In the genomic region with DNA sequence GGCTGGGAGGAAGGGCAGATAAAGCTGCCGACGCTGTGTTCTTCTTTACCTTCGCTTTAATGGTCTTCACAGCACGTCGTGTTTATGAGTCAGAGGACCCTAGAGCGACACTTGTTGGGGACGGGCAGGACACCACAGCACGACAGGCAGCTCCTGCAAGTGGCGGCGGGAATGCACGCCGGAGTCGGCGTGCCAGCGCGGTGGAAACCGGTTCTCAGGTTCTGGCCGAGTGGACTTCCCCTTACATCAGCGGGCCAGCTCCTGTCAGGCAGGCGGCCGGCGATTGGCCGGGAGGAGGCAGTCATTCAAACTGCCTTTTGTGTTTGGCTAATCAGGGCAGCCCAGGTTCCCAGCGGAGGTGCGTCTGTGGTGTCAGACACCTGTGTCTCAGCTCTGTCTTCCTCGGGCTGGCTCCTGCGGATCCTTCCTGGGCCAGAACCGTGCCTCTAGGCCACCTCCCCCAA, we compare ENCODE assay signal across 8 cellular contexts.
DNase-seq lines count a peak whose midpoint lies in the region; ATAC-seq and TF ChIP-seq lines count a peak whose summit lies in the region.

No MANE protein-coding gene starts in this region.

- H3K27ac ChIP-seq in RWPE1 (no peak overlapping the region), ectodermal cell (ENCODE audit: insufficient read depth, low read depth, low read length, poor library complexity, severe bottlenecking) (peak overlapping the region; percentile 76)

- WGBS in ectodermal cell, 2 experiments, result 1% methylated on average over 28 of the region's 28 CpGs

- TF ChIP-seq CTCF in RWPE1 (conservative IDR thresholded peaks at IDR 0.05; ENCODE audit: low read depth), result no peak; the same call in 1 of the 2 replicates

- H3K4me3 ChIP-seq in ectodermal cell (ENCODE audit: insufficient read depth, low read depth, low read length), result peak overlapping the region; percentile 22

- peak overlapping the region; percentile 61 to 82 for H3K4me3 Mint-ChIP-seq in stimulated activated naive CD8-positive, alpha-beta T cell treated with anti-CD3 and anti-CD28 coated beads, Interleukin-15, amount 100 ng/mL, for 72 hours

- peak; percentile 61 for DNase-seq in activated effector memory CD4-positive, alpha-beta T cell treated with anti-CD3 and anti-CD28 coated beads, Interleukin-2, amount 50 U/mL, for 16 hours
- no peak for DNase-seq in activated effector memory CD4-positive, alpha-beta T cell treated with Interleukin-2 at 50 U/mL for 16 hours
- DNase-seq in RWPE1 (ENCODE audit: low spot score), result peak; percentile 20
- DNase-seq in lung microvascular endothelial cell (ENCODE audit: low read depth in 2 of 2), result peak; percentile 48 to 51
- peak; percentile 56 to 69 for DNase-seq in stimulated activated naive CD8-positive, alpha-beta T cell treated with anti-CD3 and anti-CD28 coated beads, Interleukin-15, amount 100 ng/mL, for 72 hours
- DNase-seq in GF-D8 (lab: John Stamatoyannopoulos, UW), result no peak

- H3K9me3 ChIP-seq in ectodermal cell (ENCODE audit: control insufficient read depth, low read length), result no peaks in the 10 kb centered on the region

- peaks cover 87% of the 10 kb centered on the region for H3K27me3 Mint-ChIP-seq in stimulated activated naive CD8-positive, alpha-beta T cell treated with anti-CD3 and anti-CD28 coated beads, Interleukin-15, amount 100 ng/mL, for 72 hours

- CTCF ChIA-PET in RWPE1 (lab: Yijun Ruan, JAX), result interaction anchor here (0.7 kb wide), 1 partner anchor 82 kb away, joined by 4 read pairs; no protein-coding TSS in a partner anchor

- H3K27me3 ChIP-seq in ectodermal cell (ENCODE audit: control insufficient read depth, insufficient read depth, low read length, poor library complexity, severe bottlenecking), result no peaks in the 10 kb centered on the region

- ATAC-seq in HG03159 (IDR thresholded peaks at IDR 0.05; ENCODE audit: unreplicated experiment), result peak; percentile 70
- peak; percentile 90 for ATAC-seq in stimulated activated naive CD8-positive, alpha-beta T cell treated with anti-CD3 and anti-CD28 coated beads, Interleukin-15, amount 100 ng/mL, for 72 hours

- POLR2A ChIA-PET in RWPE1 (lab: Yijun Ruan, JAX; ENCODE audit: low non-redundant PET), result no interaction called here

- H3K4me1 Mint-ChIP-seq in stimulated activated naive CD8-positive, alpha-beta T cell treated with anti-CD3 and anti-CD28 coated beads, Interleukin-15, amount 100 ng/mL, for 72 hours, result peaks cover 15% of the 10 kb centered on the region

- peaks cover 52% of the 10 kb centered on the region for H3K4me1 ChIP-seq in ectodermal cell (ENCODE audit: control insufficient read depth, insufficient read depth, low read length)

- peak overlapping the region in 1 of 2 donors; percentile 67 for H3K27ac Mint-ChIP-seq in stimulated activated naive CD8-positive, alpha-beta T cell treated with anti-CD3 and anti-CD28 coated beads, Interleukin-15, amount 100 ng/mL, for 72 hours

- H3K9me3 Mint-ChIP-seq in stimulated activated naive CD8-positive, alpha-beta T cell treated with anti-CD3 and anti-CD28 coated beads, Interleukin-15, amount 100 ng/mL, for 72 hours, result no peaks in the 10 kb centered on the region

- H3K36me3 ChIP-seq in ectodermal cell (ENCODE audit: control insufficient read depth, insufficient read depth, low read length), result no peaks in the 10 kb centered on the region

Comparison
In these comparisons a context has a peak if more than half of its experiments do, and no peak if none do; other contexts are left out.
1. DNase-seq: peak in activated effector memory CD4-positive, alpha-beta T cell treated with anti-CD3 and anti-CD28 coated beads, Interleukin-2, amount 50 U/mL, for 16 hours (single experiment), RWPE1 (single experiment), lung microvascular endothelial cell (2 of 2) and stimulated activated naive CD8-positive, alpha-beta T cell treated with anti-CD3 and anti-CD28 coated beads, Interleukin-15, amount 100 ng/mL, for 72 hours (2 of 2); none in activated effector memory CD4-positive, alpha-beta T cell treated with Interleukin-2 at 50 U/mL for 16 hours (single experiment) and GF-D8 (single experiment).